ENCODE assay signal across 27 cellular contexts in the genomic region with DNA sequence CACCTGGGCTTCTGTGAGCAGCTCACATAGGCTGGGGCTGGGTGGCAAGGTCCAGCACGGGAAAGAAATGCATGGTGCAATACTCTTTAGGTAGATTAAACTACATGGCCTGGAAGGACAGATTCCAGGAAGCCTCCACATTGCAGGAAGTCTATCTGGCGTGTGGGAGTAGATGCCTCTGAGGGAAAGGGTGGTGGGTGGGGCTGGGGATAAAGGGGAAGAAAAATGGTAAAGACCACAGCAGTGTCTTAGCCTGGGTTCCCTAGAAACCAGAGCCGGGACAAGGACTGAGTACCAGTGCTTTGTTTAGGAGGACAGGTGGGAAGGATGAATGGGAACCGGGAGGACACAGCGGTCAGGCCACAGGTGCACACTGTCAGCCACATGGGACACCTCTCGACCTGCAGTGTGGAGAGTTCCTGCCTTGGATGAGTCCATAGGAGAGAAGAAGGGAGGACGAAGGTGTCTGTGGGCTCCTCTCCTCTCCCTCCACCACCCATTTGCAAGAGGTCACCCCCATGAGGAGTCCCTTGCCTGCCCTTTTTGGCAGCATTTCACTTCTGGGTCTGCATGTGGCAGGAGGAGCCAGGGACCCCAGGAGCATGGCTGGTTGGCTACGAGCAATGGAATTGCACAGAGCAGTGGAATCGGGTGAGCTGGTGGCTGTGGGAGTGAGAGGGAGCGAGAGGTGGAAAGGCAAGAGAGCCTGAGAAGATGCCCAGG.
A peak's percentile ranks its signal among the peaks of the same experiment; 100 is the strongest.
DNase-seq lines count a peak whose midpoint lies in the region; ATAC-seq, FAIRE-seq and TF ChIP-seq lines count a peak whose summit lies in the region.
"Had no signal": no experiment of that assay in that cellular context is flagged by ENCODE, and none has a peak within 500 bp of the region (broad histone marks: within the 10 kb centered on the region; RNA-seq: fewer than 3 reads in every experiment).

No MANE protein-coding gene starts in this region.

- H3K4me3 Mint-ChIP-seq in Calu3 (ENCODE audit: low read depth, unreplicated experiment): no peak overlapping the region
- H3K4me3 Mint-ChIP-seq: activated CD8-positive, alpha-beta T cell treated with anti-CD3 and anti-CD28 coated beads for 36 hours; activated naive CD4-positive, alpha-beta T cell treated with anti-CD3 and anti-CD28 coated beads for 36 hours; activated T-cell treated with anti-CD3 and anti-CD28 coated beads, Interleukin-2, amount 50 U/mL, for 24 hours; neural progenitor cell had no signal

- no peaks in the 10 kb centered on the region for H3K36me3 Mint-ChIP-seq in Calu3 (ENCODE audit: insufficient read depth, unreplicated experiment)
- H3K36me3 Mint-ChIP-seq: neural progenitor cell had no signal

- H3K9me3 Mint-ChIP-seq in Calu3 (ENCODE audit: low read depth, unreplicated experiment): no peaks in the 10 kb centered on the region
- H3K9me3 Mint-ChIP-seq: activated CD8-positive, alpha-beta T cell treated with anti-CD3 and anti-CD28 coated beads for 36 hours; activated naive CD4-positive, alpha-beta T cell treated with anti-CD3 and anti-CD28 coated beads for 36 hours; activated T-cell treated with anti-CD3 and anti-CD28 coated beads, Interleukin-2, amount 50 U/mL, for 24 hours; neural progenitor cell had no signal

- no peaks in the 10 kb centered on the region for H3K4me1 Mint-ChIP-seq in Calu3 (ENCODE audit: low read depth, unreplicated experiment)

- no peak for TF ChIP-seq CTCF in lung (IDR thresholded peaks at IDR 0.05; ENCODE audit: control extremely low read depth, extremely low read depth)
- no peak for TF ChIP-seq CTCF in vagina (IDR thresholded peaks at IDR 0.05)
- TF ChIP-seq CTCF in Calu3 (IDR thresholded peaks at IDR 0.05; ENCODE audit: unreplicated experiment): no peak

- no peak overlapping the region for H3K27ac ChIP-seq in lung (ENCODE audit: low read depth in 1 of 2, low read length in 1 of 2)
- no peak overlapping the region for H3K27ac ChIP-seq in vagina
- H3K27ac ChIP-seq: neural progenitor cell, prostate gland had no signal

- ATAC-seq in lung (ENCODE audit: insufficient read depth, low FRiP score): no peak
- ATAC-seq: activated CD8-positive, alpha-beta T cell treated with anti-CD3 and anti-CD28 coated beads for 36 hours; GM12878; HepG2 had no signal

- no peak for TF ChIP-seq POLR2A in vagina (IDR thresholded peaks at IDR 0.05)

- WGBS in lung, 2 donors: 86 to 88% methylated on average over 10 of the region's 10 CpGs

- H3K27ac Mint-ChIP-seq in Calu3 (ENCODE audit: unreplicated experiment): no peak overlapping the region
- H3K27ac Mint-ChIP-seq: activated CD8-positive, alpha-beta T cell treated with anti-CD3 and anti-CD28 coated beads for 36 hours; activated naive CD4-positive, alpha-beta T cell treated with anti-CD3 and anti-CD28 coated beads for 36 hours; activated T-cell treated with anti-CD3 and anti-CD28 coated beads, Interleukin-2, amount 50 U/mL, for 24 hours had no signal

- H3K36me3 ChIP-seq in lung (ENCODE audit: control insufficient read depth in 2 of 2, insufficient read depth in 2 of 2, low read length in 2 of 2): no peaks in the 10 kb centered on the region
- H3K36me3 ChIP-seq in vagina: no peaks in the 10 kb centered on the region
- H3K36me3 ChIP-seq: breast epithelium, neural progenitor cell, prostate gland had no signal

- peak; percentile 22 for DNase-seq in activated effector memory CD4-positive, alpha-beta T cell treated with anti-CD3 and anti-CD28 coated beads, Interleukin-2, amount 50 U/mL, for 16 hours
- DNase-seq in activated effector memory CD4-positive, alpha-beta T cell treated with Interleukin-2 at 50 U/mL for 16 hours: no peak
- peak; percentile 49 for DNase-seq in UCSD-AML1 (lab: John Stamatoyannopoulos, UW; ENCODE audit: unreplicated experiment)
- peak; percentile 24 for DNase-seq in lung (ENCODE audit: low spot score)
- DNase-seq in vagina (ENCODE audit: extremely low spot score in 2 of 2): peak; percentile 81 to 89
- DNase-seq in Calu3: no peak
- no peak for DNase-seq in HTR-8/SVneo (ENCODE audit: insufficient read length, low spot score)
- no peak for DNase-seq in SKM-1 (lab: John Stamatoyannopoulos, UW; ENCODE audit: unreplicated experiment)
- DNase-seq: activated CD4-positive, CD25-positive, alpha-beta regulatory T cell; activated CD8-positive, alpha-beta T cell treated with anti-CD3 and anti-CD28 coated beads for 36 hours; activated naive CD4-positive, alpha-beta T cell treated with anti-CD3 and anti-CD28 coated beads for 36 hours; activated T-cell treated with anti-CD3 and anti-CD28 coated beads, Interleukin-2, amount 50 U/mL, for 24 hours; AML-193; amniotic stem cell; DMS79 treated with DMSO at 0.1 percent for 48 hours; NCI-H1105 treated with DMSO at 0.1 percent for 48 hours; NCI-H446; NCI-H82; trophoblast cell had no signal

- intact Hi-C loops in vagina (cut with DNase I) (no loop called here), Calu3 (cut with micrococcal nuclease; ENCODE audit: unreplicated experiment) (no loop called here)

- BruUV-seq in Calu3 (replicated peaks; lab: Mats Ljungman, UMichigan): no TSS peak

- FAIRE-seq in HTR-8/SVneo (lab: Jason Lieb, UNC): no peak
- FAIRE-seq: A204.1, endothelial cell of umbilical vein, GM12878, H54, HepG2 had no signal

- H3K9me3 ChIP-seq in lung (ENCODE audit: control insufficient read depth in 2 of 2, insufficient read depth in 1 of 2, low read length in 1 of 2): no peaks in the 10 kb centered on the region
- no peaks in the 10 kb centered on the region for H3K9me3 ChIP-seq in vagina
- H3K9me3 ChIP-seq: breast epithelium, prostate gland had no signal

- no peaks in the 10 kb centered on the region for H3K27me3 Mint-ChIP-seq in Calu3 (ENCODE audit: unreplicated experiment)
- H3K27me3 Mint-ChIP-seq: activated CD8-positive, alpha-beta T cell treated with anti-CD3 and anti-CD28 coated beads for 36 hours had no signal

- CTCF ChIA-PET in Calu3 (lab: Charles Lee): no interaction called here

- H3K27me3 ChIP-seq in lung (ENCODE audit: control insufficient read depth, insufficient read depth) (no peaks in the 10 kb centered on the region), vagina (no peaks in the 10 kb centered on the region)
- H3K27me3 ChIP-seq: breast epithelium, neural progenitor cell had no signal

- H3K4me3 ChIP-seq in lung (no peak overlapping the region), vagina (no peak overlapping the region)
- H3K4me3 ChIP-seq: breast epithelium, GM12878, neural progenitor cell, prostate gland had no signal

- H3K4me1 ChIP-seq in lung (ENCODE audit: control insufficient read depth in 2 of 2, insufficient read depth in 2 of 2, low read length in 2 of 2) (no peaks in the 10 kb centered on the region), vagina (peaks cover 15% of the 10 kb centered on the region)
- H3K4me1 ChIP-seq: breast epithelium, prostate gland had no signal

Comparison
In these comparisons a context has a peak if more than half of its experiments do, and no peak if none do; other contexts are left out.
1. DNase-seq: peak in activated effector memory CD4-positive, alpha-beta T cell treated with anti-CD3 and anti-CD28 coated beads, Interleukin-2, amount 50 U/mL, for 16 hours (single experiment), UCSD-AML1 (single experiment), lung (single experiment) and vagina (2 of 2); none in activated effector memory CD4-positive, alpha-beta T cell treated with Interleukin-2 at 50 U/mL for 16 hours (single experiment), Calu3 (single experiment), HTR-8/SVneo (single experiment) and SKM-1 (single experiment).